Comparison of ENCODE assay signal across 16 cellular contexts in the genomic region with DNA sequence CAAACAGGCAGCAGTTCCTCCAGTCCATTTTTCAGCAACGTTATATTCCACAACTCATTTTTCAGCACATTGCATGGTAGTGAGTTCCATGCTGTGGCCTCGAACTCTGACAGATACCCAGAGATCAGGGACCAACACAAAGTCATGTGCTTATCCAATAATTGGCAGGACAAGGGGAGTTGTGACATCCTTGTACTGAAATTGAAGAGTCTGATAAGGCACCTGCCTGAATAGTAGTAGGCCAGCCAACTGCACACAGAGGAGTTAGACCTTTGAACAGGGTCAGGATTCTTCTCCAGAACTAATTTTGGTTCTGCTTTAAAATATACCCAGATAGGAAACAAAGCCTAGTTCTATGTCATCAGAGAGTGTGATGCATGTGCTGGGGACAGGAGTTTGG. TPM values are rescaled to one million over a fixed set of nuclear protein-coding genes. Genes with fewer than 3 reads are reported as not detected.
DNase-seq lines count a peak whose midpoint lies in the region; ATAC-seq and TF ChIP-seq lines count a peak whose summit lies in the region.
"Had no signal": no experiment of that assay in that cellular context is flagged by ENCODE, and none has a peak within 500 bp of the region (broad histone marks: within the 10 kb centered on the region; RNA-seq: fewer than 3 reads in every experiment).

No MANE protein-coding gene starts in this region.

- H3K9me3 Mint-ChIP-seq in HFFc6 (no peaks in the 10 kb centered on the region), osteocyte (ENCODE audit: unreplicated experiment) (no peaks in the 10 kb centered on the region)
- H3K9me3 Mint-ChIP-seq: CD4-positive, CD25-positive, alpha-beta regulatory T cell had no signal

- 70% methylated on average over 2 of the region's 2 CpGs for WGBS in hepatocyte (ENCODE audit: low lambda C conversion rate, missing lambda C conversion rate)

- H3K9me2 ChIP-seq in hepatocyte (replicated peaks; ENCODE audit: insufficient read depth): no peaks in the 10 kb centered on the region

- DNase-seq in HFFc6 (no peak), breast epithelium (ENCODE audit: low spot score in 2 of 2) (no peak), hepatocyte (ENCODE audit: low spot score) (no peak), osteocyte (ENCODE audit: extremely low spot score, unreplicated experiment) (no peak), T-helper 1 cell (no peak), GM20000 (ENCODE audit: low spot score) (no peak)
- DNase-seq: ACHN; CD4-positive, CD25-positive, alpha-beta regulatory T cell; DMS79 treated with DMSO at 0.1 percent for 48 hours; NCI-H1930; NCI-H2171; NCI-H774; PC-9; SHP77 had no signal

- TF ChIP-seq CTCF in HFFc6 (IDR thresholded peaks at IDR 0.05): no peak
- TF ChIP-seq CTCF in breast epithelium (IDR thresholded peaks at IDR 0.05): no peak
- no peak for TF ChIP-seq CTCF in hepatocyte (IDR thresholded peaks at IDR 0.05; ENCODE audit: poor library complexity)
- no peak for TF ChIP-seq CTCF in osteocyte (IDR thresholded peaks at IDR 0.05)
- TF ChIP-seq CTCF in GM20000 (IDR thresholded peaks at IDR 0.05; ENCODE audit: extremely low read depth, missing control alignments): no peak

- H3K4me3 Mint-ChIP-seq in HFFc6 (0 out of 2 replicates have a peak overlapping the region, but pooled peaks have one; percentile 13), osteocyte (ENCODE audit: unreplicated experiment) (no peak overlapping the region)
- H3K4me3 Mint-ChIP-seq: CD4-positive, CD25-positive, alpha-beta regulatory T cell had no signal

- no peak overlapping the region for H2AFZ ChIP-seq in hepatocyte
- H2AFZ ChIP-seq: PC-9 had no signal

- H3K27me3 Mint-ChIP-seq in HFFc6 (ENCODE audit: insufficient read depth) (peaks cover 1% of the 10 kb centered on the region), osteocyte (ENCODE audit: unreplicated experiment) (no peaks in the 10 kb centered on the region)
- H3K27me3 Mint-ChIP-seq: CD4-positive, CD25-positive, alpha-beta regulatory T cell had no signal

- peaks cover 58% of the 10 kb centered on the region for H3K4me1 Mint-ChIP-seq in HFFc6 (ENCODE audit: low read depth)
- H3K4me1 Mint-ChIP-seq in osteocyte (ENCODE audit: unreplicated experiment): peaks cover 49% of the 10 kb centered on the region

- TF ChIP-seq POLR2A in breast epithelium (IDR thresholded peaks at IDR 0.05): no peak

- intact Hi-C loops in breast epithelium (cut with DNase I; ENCODE audit: low total_unique reads): no loop called here

- H3K36me3 ChIP-seq in breast epithelium (no peaks in the 10 kb centered on the region), hepatocyte (replicated peaks; ENCODE audit: insufficient read depth, low read depth) (no peaks in the 10 kb centered on the region)

- H4K20me1 ChIP-seq in hepatocyte (ENCODE audit: insufficient read depth, poor library complexity, severe bottlenecking): no peaks in the 10 kb centered on the region

- H3K27ac Mint-ChIP-seq in HFFc6 (peak overlapping the region; percentile 65), osteocyte (ENCODE audit: unreplicated experiment) (peak overlapping the region; percentile 58)

- peak overlapping the region; percentile 48 to 73 for H3K27ac ChIP-seq in breast epithelium
- peak overlapping the region; percentile 35 for H3K27ac ChIP-seq in hepatocyte
- H3K27ac ChIP-seq: PC-9 had no signal

- H3K27me3 ChIP-seq in breast epithelium: no peaks in the 10 kb centered on the region
- no peaks in the 10 kb centered on the region for H3K27me3 ChIP-seq in hepatocyte

- no peak overlapping the region for H3K4me3 ChIP-seq in breast epithelium
- no peak overlapping the region for H3K4me3 ChIP-seq in hepatocyte
- H3K4me3 ChIP-seq: PC-9 had no signal

- H3K9me3 ChIP-seq in breast epithelium (no peaks in the 10 kb centered on the region), hepatocyte (ENCODE audit: low read depth) (no peaks in the 10 kb centered on the region)

- peaks cover 0 to 19% of the 10 kb centered on the region in 2 donors for H3K4me1 ChIP-seq in breast epithelium
- H3K4me1 ChIP-seq in hepatocyte (ENCODE audit: insufficient read depth): peaks cover 21% of the 10 kb centered on the region

- ATAC-seq in HG03521 (IDR thresholded peaks at IDR 0.05; ENCODE audit: unreplicated experiment): no peak

- H3K36me3 Mint-ChIP-seq in HFFc6 (ENCODE audit: low read depth): peaks cover 54% of the 10 kb centered on the region
- H3K36me3 Mint-ChIP-seq in osteocyte (ENCODE audit: unreplicated experiment): peaks cover 36% of the 10 kb centered on the region

- no peaks in the 10 kb centered on the region for H3K79me2 ChIP-seq in hepatocyte

- H3K4me2 ChIP-seq in hepatocyte: peak overlapping the region; percentile 11
- H3K4me2 ChIP-seq: PC-9 had no signal

RNA-seq across cellular contexts. Expression of a gene that starts 46.7 kb away (rescaled TPM):
- total RNA-seq in HFFc6 (2021; fragmentation: NEBNext Ultra II Directional; extraction: Animal tissue kit (Norgen Biotek cat#: 25700)): 100 to 1,000 TPM in 2 of 6 experiments, 10 to 100 TPM in 4; 69.2 to 154 (median 80.5) TPM
- total RNA-seq in breast epithelium: 100 to 1,000 TPM in 2 of 3 donors, 10 to 100 TPM in 1; 38.1 to 206 (median 103) TPM
- total RNA-seq in hepatocyte: 24.4 and 32.5 TPM in 2 replicates
- polyA plus RNA-seq in hepatocyte: 9.3 and 18.9 TPM in 2 replicates
- total RNA-seq in osteocyte: 78.2 and 93.7 TPM in 2 replicates
- total RNA-seq: NCI-H460 had no signal
